In the genomic region with DNA sequence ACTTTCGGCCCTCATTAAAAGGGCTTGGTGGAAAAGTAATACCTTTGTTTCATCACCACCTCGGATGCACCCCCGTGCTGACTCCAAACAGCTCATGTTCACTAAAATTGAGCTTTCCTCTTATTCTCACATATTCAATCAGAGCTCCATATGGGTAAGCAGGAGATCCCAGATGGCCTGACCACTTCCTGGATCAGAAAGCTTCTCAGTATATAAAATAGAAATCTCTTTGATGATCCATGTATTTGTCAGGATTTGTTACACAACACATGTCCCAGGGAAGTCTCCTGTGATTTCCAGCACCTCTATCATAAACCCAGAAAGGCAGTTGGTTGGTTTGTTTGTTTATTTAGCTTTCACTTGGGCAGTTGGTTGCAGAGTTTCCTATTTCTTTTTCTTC, we compare ENCODE assay signal across 12 cellular contexts.
"Had no signal": no experiment of that assay in that cellular context is flagged by ENCODE, and none has a peak within 500 bp of the region (broad histone marks: within the 10 kb centered on the region; RNA-seq: fewer than 3 reads in every experiment).

No MANE protein-coding gene starts in this region.

- H3K27me3 ChIP-seq: ascending aorta had no signal

- H3K36me3 ChIP-seq: ascending aorta had no signal

- H3K4me3 ChIP-seq: ascending aorta, skin epidermis had no signal

- ATAC-seq: activated CD8-positive, alpha-beta memory T cell treated with anti-CD3 and anti-CD28 coated beads, Interleukin-2, amount 10 ng/mL, durations not matched to agents 7 days and 5 days; activated T-cell treated with anti-CD3 and anti-CD28 coated beads, Interleukin-2, amount 50 U/mL, for 72 hours had no signal

- H3K9me3 ChIP-seq: ascending aorta had no signal

- DNase-seq: activated CD4-positive, alpha-beta T cell treated with anti-CD3 and anti-CD28 coated beads, Interleukin-2, amount 50 U/mL, for 48 hours; activated CD4-positive, CD25-positive, alpha-beta regulatory T cell treated with anti-CD3 and anti-CD28 coated beads, Interleukin-2, amount 50 U/mL, for 72 hours; activated CD8-positive, alpha-beta memory T cell treated with anti-CD3 and anti-CD28 coated beads, Interleukin-2, amount 10 ng/mL, durations not matched to agents 7 days and 5 days; activated gamma-delta T cell treated with Interleukin-2 at 50 U/mL for 16 hours; activated T-cell treated with anti-CD3 and anti-CD28 coated beads, Interleukin-2, amount 50 U/mL, for 72 hours; central memory CD4-positive, alpha-beta T cell; cortex of kidney; effector CD8-positive, alpha-beta T cell; glutamatergic neuron; SW 1271 had no signal

- H3K4me1 ChIP-seq: ascending aorta had no signal

- H3K27ac ChIP-seq: ascending aorta, skin epidermis had no signal
